Comparison of ENCODE assay signal across 14 cellular contexts in the genomic region with DNA sequence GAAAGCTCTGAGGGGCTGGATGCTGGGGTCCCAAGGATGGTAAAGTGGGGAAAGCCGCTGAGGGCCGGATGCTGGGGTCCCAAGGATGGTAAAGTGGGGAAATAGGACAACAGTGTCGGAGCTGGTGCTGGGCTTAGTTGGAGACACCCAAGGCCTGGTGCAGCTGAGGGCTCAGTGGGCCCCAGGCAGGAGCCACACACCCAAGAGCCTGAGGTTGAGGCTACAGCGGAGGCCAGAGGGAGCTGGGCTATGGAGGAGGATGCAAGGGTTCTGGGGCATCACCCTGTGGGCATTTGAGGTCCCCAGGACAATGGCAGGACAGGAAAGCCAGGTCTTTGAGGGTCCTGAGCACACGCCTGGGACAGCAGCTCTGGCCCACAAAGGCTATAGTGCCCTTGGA. TPM values are rescaled to one million over a fixed set of nuclear protein-coding genes. Genes with fewer than 3 reads are reported as not detected.
DNase-seq lines count a peak whose midpoint lies in the region; ATAC-seq and TF ChIP-seq lines count a peak whose summit lies in the region.
"Had no signal": no experiment of that assay in that cellular context is flagged by ENCODE, and none has a peak within 500 bp of the region (broad histone marks: within the 10 kb centered on the region; RNA-seq: fewer than 3 reads in every experiment).

No MANE protein-coding gene starts in this region.

- POLR2A ChIA-PET in CD4-positive, alpha-beta T cell (lab: Charles Lee): no interaction called here
- POLR2A ChIA-PET in naive thymus-derived CD4-positive, alpha-beta T cell (lab: Charles Lee): no interaction called here

- H3K4me1 ChIP-seq in naive thymus-derived CD4-positive, alpha-beta T cell (ENCODE audit: control insufficient read depth in 2 of 2, insufficient read depth in 2 of 2, low read length in 2 of 2): peaks cover 14 to 15% of the 10 kb centered on the region in 2 donors

- H3K4me1 Mint-ChIP-seq in CD4-positive, alpha-beta T cell (ENCODE audit: low read depth): peaks cover 13% of the 10 kb centered on the region
- H3K4me1 Mint-ChIP-seq in T-helper 2 cell treated with Interferon-gamma antibody and Interleukin-4, amounts not matched to agents 5 μg/mL and 100 μg/mL, for 36 hours (ENCODE audit: low read depth): peaks cover 17% of the 10 kb centered on the region
- H3K4me1 Mint-ChIP-seq in naive thymus-derived CD4-positive, alpha-beta T cell: peaks cover 7 to 18% (median 10%) of the 10 kb centered on the region in 7 donors
- H3K4me1 Mint-ChIP-seq in osteocyte (ENCODE audit: unreplicated experiment): no peaks in the 10 kb centered on the region

- no peak for DNase-seq in CD4-positive, alpha-beta T cell
- DNase-seq in T-helper 2 cell treated with Interferon-gamma antibody and Interleukin-4, amounts not matched to agents 5 μg/mL and 100 μg/mL, for 36 hours (ENCODE audit: low spot score): no peak
- DNase-seq in naive thymus-derived CD4-positive, alpha-beta T cell: peak in 1 of 9 donors; percentile 3
- no peak for DNase-seq in NCI-H82 (lab: John Stamatoyannopoulos, UW)
- no peak for DNase-seq in osteocyte (ENCODE audit: extremely low spot score, unreplicated experiment)
- DNase-seq in stimulated activated CD8-positive, alpha-beta memory T cell treated with anti-CD3 and anti-CD28 coated beads, Interleukin-4, amount 100 ng/mL, for 48 hours: no peak
- DNase-seq: esophagus squamous epithelium, HCEC 1CT, PC-3 had no signal

- TF ChIP-seq CTCF in CD4-positive, alpha-beta T cell (IDR thresholded peaks at IDR 0.05): no peak
- TF ChIP-seq CTCF in osteocyte (IDR thresholded peaks at IDR 0.05): no peak

- no peak overlapping the region for H3K4me3 Mint-ChIP-seq in CD4-positive, alpha-beta T cell
- peak overlapping the region; percentile 63 for H3K4me3 Mint-ChIP-seq in T-helper 2 cell treated with Interferon-gamma antibody and Interleukin-4, amounts not matched to agents 5 μg/mL and 100 μg/mL, for 36 hours
- peak overlapping the region in 8 of 10 donors; percentile 25 to 84 (median 78) for H3K4me3 Mint-ChIP-seq in naive thymus-derived CD4-positive, alpha-beta T cell
- H3K4me3 Mint-ChIP-seq in osteocyte (ENCODE audit: unreplicated experiment): no peak overlapping the region
- H3K4me3 Mint-ChIP-seq: neural crest cell had no signal

- peaks cover 7% of the 10 kb centered on the region for H3K27me3 Mint-ChIP-seq in CD4-positive, alpha-beta T cell
- H3K27me3 Mint-ChIP-seq in T-helper 2 cell treated with Interferon-gamma antibody and Interleukin-4, amounts not matched to agents 5 μg/mL and 100 μg/mL, for 36 hours (ENCODE audit: low read depth): peaks cover 11% of the 10 kb centered on the region
- peaks cover 0 to 19% (median 6%) of the 10 kb centered on the region in 5 donors for H3K27me3 Mint-ChIP-seq in naive thymus-derived CD4-positive, alpha-beta T cell
- peaks cover 10% of the 10 kb centered on the region for H3K27me3 Mint-ChIP-seq in osteocyte (ENCODE audit: unreplicated experiment)

- peak overlapping the region; percentile 48 for H3K4me3 ChIP-seq in naive thymus-derived CD4-positive, alpha-beta T cell (ENCODE audit: low read length)
- H3K4me3 ChIP-seq: colonic mucosa, esophagus squamous epithelium, hepatocyte had no signal

- no peak for ATAC-seq in CD4-positive, alpha-beta T cell (ENCODE audit: poor library complexity)
- ATAC-seq in GM19455 (IDR thresholded peaks at IDR 0.05; ENCODE audit: unreplicated experiment) (peak; percentile 9), HG03460 (IDR thresholded peaks at IDR 0.05; ENCODE audit: unreplicated experiment) (no peak)
- no peak for ATAC-seq in naive thymus-derived CD4-positive, alpha-beta T cell
- ATAC-seq: PC-3 had no signal

- peaks cover 20% of the 10 kb centered on the region for H3K27me3 ChIP-seq in CD4-positive, alpha-beta T cell (ENCODE audit: control insufficient read depth, insufficient read depth, low read length)
- H3K27me3 ChIP-seq in naive thymus-derived CD4-positive, alpha-beta T cell (ENCODE audit: control insufficient read depth in 2 of 2, insufficient read depth in 2 of 2, low read length in 2 of 2): no peaks in the 10 kb centered on the region

- intact Hi-C loops in CD4-positive, alpha-beta T cell (cut with DNase I, micrococcal nuclease): no loop called here
- intact Hi-C loops in naive thymus-derived CD4-positive, alpha-beta T cell (cut with micrococcal nuclease): no loop called here

- H3K9me3 ChIP-seq in CD4-positive, alpha-beta T cell (ENCODE audit: control insufficient read depth, low read length): no peaks in the 10 kb centered on the region
- H3K9me3 ChIP-seq in naive thymus-derived CD4-positive, alpha-beta T cell (ENCODE audit: control insufficient read depth in 2 of 3, low read length in 3 of 3): no peaks in the 10 kb centered on the region
- H3K9me3 ChIP-seq: colonic mucosa, esophagus squamous epithelium had no signal

- no peaks in the 10 kb centered on the region for H3K36me3 ChIP-seq in naive thymus-derived CD4-positive, alpha-beta T cell (ENCODE audit: control insufficient read depth in 2 of 3, insufficient read depth in 3 of 3, low read length in 3 of 3)
- H3K36me3 ChIP-seq: colonic mucosa, esophagus squamous epithelium had no signal

- CTCF ChIA-PET in CD4-positive, alpha-beta T cell (lab: Charles Lee): no interaction called here
- CTCF ChIA-PET in naive thymus-derived CD4-positive, alpha-beta T cell (lab: Charles Lee): no interaction called here

- H3K36me3 Mint-ChIP-seq in CD4-positive, alpha-beta T cell (ENCODE audit: low read depth): no peaks in the 10 kb centered on the region
- no peaks in the 10 kb centered on the region for H3K36me3 Mint-ChIP-seq in T-helper 2 cell treated with Interferon-gamma antibody and Interleukin-4, amounts not matched to agents 5 μg/mL and 100 μg/mL, for 36 hours (ENCODE audit: low read depth)
- no peaks in the 10 kb centered on the region for H3K36me3 Mint-ChIP-seq in naive thymus-derived CD4-positive, alpha-beta T cell
- no peaks in the 10 kb centered on the region for H3K36me3 Mint-ChIP-seq in osteocyte (ENCODE audit: unreplicated experiment)

- H3K27ac Mint-ChIP-seq in CD4-positive, alpha-beta T cell: peak overlapping the region; percentile 65
- peak overlapping the region; percentile 82 for H3K27ac Mint-ChIP-seq in T-helper 2 cell treated with Interferon-gamma antibody and Interleukin-4, amounts not matched to agents 5 μg/mL and 100 μg/mL, for 36 hours
- peak overlapping the region; percentile 55 to 88 (median 83) for H3K27ac Mint-ChIP-seq in naive thymus-derived CD4-positive, alpha-beta T cell
- no peak overlapping the region for H3K27ac Mint-ChIP-seq in osteocyte (ENCODE audit: unreplicated experiment)

- H3K27ac ChIP-seq in CD4-positive, alpha-beta T cell (ENCODE audit: low read depth, low read length): peak overlapping the region; percentile 15
- H3K27ac ChIP-seq in naive thymus-derived CD4-positive, alpha-beta T cell (ENCODE audit: low read depth, low read length): peak overlapping the region; percentile 8
- H3K27ac ChIP-seq: colonic mucosa, esophagus squamous epithelium, hepatocyte had no signal

- no peaks in the 10 kb centered on the region for H3K9me3 Mint-ChIP-seq in CD4-positive, alpha-beta T cell
- H3K9me3 Mint-ChIP-seq in T-helper 2 cell treated with Interferon-gamma antibody and Interleukin-4, amounts not matched to agents 5 μg/mL and 100 μg/mL, for 36 hours: no peaks in the 10 kb centered on the region
- no peaks in the 10 kb centered on the region for H3K9me3 Mint-ChIP-seq in naive thymus-derived CD4-positive, alpha-beta T cell
- H3K9me3 Mint-ChIP-seq in osteocyte (ENCODE audit: unreplicated experiment): no peaks in the 10 kb centered on the region
- H3K9me3 Mint-ChIP-seq: neural crest cell had no signal

RNA-seq across cellular contexts. Expression of gene SLC9A3, which starts 19.1 kb away (rescaled TPM):
- 1 to 10 TPM; 2.3 to 2.5 TPM for total RNA-seq in CD4-positive, alpha-beta T cell
- 1 to 10 TPM; 1.5 to 3.4 (median 2.4) TPM for total RNA-seq in naive thymus-derived CD4-positive, alpha-beta T cell
- 1 to 10 TPM; 3.4 to 5.5 TPM for polyA plus RNA-seq in naive thymus-derived CD4-positive, alpha-beta T cell
- 1.2 and 1.7 TPM in 2 replicates for total RNA-seq in osteocyte

Comparison
In these comparisons a context has a peak if more than half of its experiments do, and no peak if none do; other contexts are left out.
1. H3K4me3 Mint-ChIP-seq: peak in T-helper 2 cell treated with Interferon-gamma antibody and Interleukin-4, amounts not matched to agents 5 μg/mL and 100 μg/mL, for 36 hours (single experiment) and naive thymus-derived CD4-positive, alpha-beta T cell (8 of 10); none in CD4-positive, alpha-beta T cell (single experiment) and osteocyte (single experiment).